In genomic region chr6:12578751-12579150, GRCh38 we compare ENCODE assay signal across 20 cellular contexts.
DNase-seq lines count a peak whose midpoint lies in the region; ATAC-seq, FAIRE-seq and TF ChIP-seq lines count a peak whose summit lies in the region.
"Had no signal": no experiment of that assay in that cellular context is flagged by ENCODE, and none has a peak within 500 bp of the region (broad histone marks: within the 10 kb centered on the region; RNA-seq: fewer than 3 reads in every experiment).

No MANE protein-coding gene starts in this region.

- no peaks in the 10 kb centered on the region for H3K4me1 ChIP-seq in left ventricle myocardium inferior
- H3K4me1 ChIP-seq: prostate gland, SJCRH30 had no signal

- ATAC-seq in left cardiac atrium, result no peak

- H3K27me3 ChIP-seq in left ventricle myocardium inferior (ENCODE audit: low read depth), result no peaks in the 10 kb centered on the region
- H3K27me3 ChIP-seq: SJCRH30 had no signal

- TF ChIP-seq CTCF in AG10803 (conservative IDR thresholded peaks at IDR 0.05; ENCODE audit: low read length) (no peak), GM13976 (IDR thresholded peaks at IDR 0.05; ENCODE audit: borderline replicate concordance, control extremely low read depth, extremely low read depth, insufficient read depth, missing control alignments) (no peak), left ventricle myocardium inferior (IDR thresholded peaks at IDR 0.05; ENCODE audit: borderline replicate concordance) (no peak)

- in situ Hi-C loops in GM13976 (cut with MboI; ENCODE audit: low sequenced_read_pairs, unreplicated experiment), result no loop called here

- H3K27ac ChIP-seq in left ventricle myocardium inferior (replicated peaks), result no peak overlapping the region
- H3K27ac ChIP-seq: prostate gland, SJCRH30 had no signal

- FAIRE-seq in HTR-8/SVneo (lab: Jason Lieb, UNC), result peak; percentile 55
- FAIRE-seq: small intestine had no signal

- intact Hi-C loops in left cardiac atrium (cut with DNase I) (no loop called here), left ventricle myocardium inferior (cut with micrococcal nuclease) (loop anchor here (10.0 kb wide), 1 partner anchor 84 kb away; no protein-coding TSS in a partner anchor)

- H3K9me3 ChIP-seq in left ventricle myocardium inferior (replicated peaks), result no peaks in the 10 kb centered on the region
- H3K9me3 ChIP-seq: prostate gland, SJCRH30 had no signal

- peak; percentile 65 for DNase-seq in AG10803 (ENCODE audit: low read depth)
- DNase-seq in HTR-8/SVneo (ENCODE audit: insufficient read length, low spot score), result no peak
- DNase-seq in astrocyte of the hippocampus (ENCODE audit: low read depth, low spot score), result peak; percentile 68
- peak; percentile 49 for DNase-seq in kidney glomerular epithelial cell (lab: John Stamatoyannopoulos, UW)
- DNase-seq in left cardiac atrium, result no peak
- no peak for DNase-seq in GM13976 (ENCODE audit: low spot score)
- DNase-seq in left ventricle myocardium inferior, result no peak
- no peak for DNase-seq in stimulated activated CD4-positive, alpha-beta T cell treated with anti-CD3 and anti-CD28 coated beads, Interleukin-4, amount 100 ng/mL, for 1 hour
- DNase-seq: ACHN; activated B cell treated with CpG ODN at 0.5 μM for 24 hours; activated CD4-positive, alpha-beta memory T cell treated with anti-CD3 and anti-CD28 coated beads for 36 hours; activated naive CD4-positive, alpha-beta T cell treated with Interleukin-2 at 50 U/mL for 16 hours; aorta; CD4-positive, alpha-beta memory T cell; DMS53; NCI-H1105 treated with DMSO at 0.1 percent for 48 hours; SJCRH30; small intestine; T-helper 2 cell had no signal

- no peaks in the 10 kb centered on the region for H3K36me3 ChIP-seq in left ventricle myocardium inferior
- H3K36me3 ChIP-seq: prostate gland, SJCRH30 had no signal

- no peak overlapping the region for H3K4me3 ChIP-seq in AG10803 (ENCODE audit: low read length)
- H3K4me3 ChIP-seq in left ventricle myocardium inferior, result no peak overlapping the region
- H3K4me3 ChIP-seq: prostate gland, SJCRH30 had no signal

Comparison
In these comparisons a context has a peak if more than half of its experiments do, and no peak if none do; other contexts are left out.
1. DNase-seq: peak in AG10803 (single experiment), astrocyte of the hippocampus (single experiment) and kidney glomerular epithelial cell (single experiment); none in HTR-8/SVneo (single experiment), left cardiac atrium (single experiment), GM13976 (single experiment), left ventricle myocardium inferior (single experiment) and stimulated activated CD4-positive, alpha-beta T cell treated with anti-CD3 and anti-CD28 coated beads, Interleukin-4, amount 100 ng/mL, for 1 hour (single experiment).